Comparison of ENCODE assay signal across 12 cellular contexts in genomic region chr2:85706063-85706462, GRCh38. TPM values are rescaled to one million over a fixed set of nuclear protein-coding genes. Genes with fewer than 3 reads are reported as not detected.
DNase-seq lines count a peak whose midpoint lies in the region; ATAC-seq, FAIRE-seq and TF ChIP-seq lines count a peak whose summit lies in the region.
"Had no signal": no experiment of that assay in that cellular context is flagged by ENCODE, and none has a peak within 500 bp of the region (broad histone marks: within the 10 kb centered on the region; RNA-seq: fewer than 3 reads in every experiment).

No MANE protein-coding gene starts in this region.

- no peaks in the 10 kb centered on the region for H3K27me3 Mint-ChIP-seq in CD14-positive monocyte (ENCODE audit: low read depth in 3 of 3)

- DNase-seq in CD14-positive monocyte (ENCODE audit: low spot score) (no peak), NB4 (ENCODE audit: low read depth) (peak; percentile 40), esophagus muscularis mucosa (ENCODE audit: extremely low spot score) (no peak), spleen (no peak), midbrain (lab: John Stamatoyannopoulos, UW) (no peak), GM12892 (ENCODE audit: insufficient read length) (no peak)
- DNase-seq: COR-L47; effector CD8-positive, alpha-beta T cell; GOT3; NCI-H187 had no signal

- H3K27ac ChIP-seq in esophagus muscularis mucosa (replicated peaks in 1 of 4) (peak overlapping the region; percentile 56 to 72 (median 70)), spleen (peak overlapping the region in 7 of 8 donors; percentile 59 to 91 (median 71))

- H3K4me3 ChIP-seq in NB4 (ENCODE audit: low read depth, low read length) (no peak overlapping the region), esophagus muscularis mucosa (no peak overlapping the region), spleen (peak overlapping the region in 1 of 8 donors; percentile 4)

- peaks cover 3 to 5% of the 10 kb centered on the region in 2 donors for H3K36me3 Mint-ChIP-seq in CD14-positive monocyte

- FAIRE-seq in GM12892 (lab: Jason Lieb, UNC), result no peak

- H3K9me3 Mint-ChIP-seq in CD14-positive monocyte, result peaks cover 0 to 4% (median 2%) of the 10 kb centered on the region in 7 donors

- WGBS in esophagus muscularis mucosa, result 82% methylated on average over 5 of the region's 6 CpGs
- 65 to 81% (median 71%) methylated on average over 6 of the region's 6 CpGs for WGBS in spleen, 5 donors

- intact Hi-C loops in CD14-positive monocyte (cut with micrococcal nuclease) (loop anchor here in 1 of 2 donors (5.0 kb wide), 1 partner anchor 34 kb away; no protein-coding TSS in a partner anchor), esophagus muscularis mucosa (cut with DNase I) (loop anchor here (2.0 to 5.0 kb wide), 2 partner anchors 27 to 69 kb away; no protein-coding TSS in a partner anchor), spleen (cut with DNase I; ENCODE audit: low total_unique reads) (loop anchor here (5.0 kb wide), 1 partner anchor 69 kb away; no protein-coding TSS in a partner anchor)

- H3K27ac Mint-ChIP-seq in CD14-positive monocyte, result peak overlapping the region; percentile 97 to 100 (median 99)

- H3K9me3 ChIP-seq in esophagus muscularis mucosa (no peaks in the 10 kb centered on the region), spleen (no peaks in the 10 kb centered on the region)

- peak overlapping the region in 1 of 2 donors; percentile 21 for H3K4me3 Mint-ChIP-seq in CD14-positive monocyte

- no peak for ATAC-seq in GM19328 (IDR thresholded peaks at IDR 0.05; ENCODE audit: unreplicated experiment)

- no peak for TF ChIP-seq EP300 in esophagus muscularis mucosa (IDR thresholded peaks at IDR 0.05)

- TF ChIP-seq CTCF in CD14-positive monocyte (IDR thresholded peaks at IDR 0.05), result no peak
- no peak for TF ChIP-seq CTCF in NB4 (IDR thresholded peaks at IDR 0.05; ENCODE audit: low read depth, low read length)
- TF ChIP-seq CTCF in esophagus muscularis mucosa (IDR thresholded peaks at IDR 0.05), result no peak
- no peak for TF ChIP-seq CTCF in spleen (IDR thresholded peaks at IDR 0.05 in 8 of 11, conservative IDR thresholded peaks at IDR 0.05 in 3 of 11)

- H3K27me3 ChIP-seq in esophagus muscularis mucosa, result no peaks in the 10 kb centered on the region
- H3K27me3 ChIP-seq in spleen (replicated peaks in 1 of 7), result peaks cover 0 to 17% (median 0%) of the 10 kb centered on the region in 7 donors

- TF ChIP-seq POLR2A in NB4 (IDR thresholded peaks at IDR 0.05; ENCODE audit: extremely low read depth, insufficient read length) (no peak), esophagus muscularis mucosa (IDR thresholded peaks at IDR 0.05; ENCODE audit: low read depth) (no peak), spleen (IDR thresholded peaks at IDR 0.05) (no peak), GM12892 (IDR thresholded peaks at IDR 0.05; ENCODE audit: low read depth, low read length) (no peak)

- H3K4me1 Mint-ChIP-seq in CD14-positive monocyte, result peaks cover 88% of the 10 kb centered on the region

- peaks cover 39 to 59% (median 51%) of the 10 kb centered on the region in 4 donors for H3K4me1 ChIP-seq in esophagus muscularis mucosa
- H3K4me1 ChIP-seq in spleen, result peaks cover 12 to 88% (median 67%) of the 10 kb centered on the region in 6 donors

- H3K36me3 ChIP-seq in esophagus muscularis mucosa (no peaks in the 10 kb centered on the region), spleen (no peaks in the 10 kb centered on the region)

RNA-seq across cellular contexts. Expression of gene GNLY, which starts 11.9 kb away (rescaled TPM):
- 10 to 100 TPM; 11.1 to 13.2 TPM for polyA plus RNA-seq in CD14-positive monocyte
- total RNA-seq in esophagus muscularis mucosa, result 1 to 10 TPM in 3 of 4 donors, under 1 TPM in 1; 0.84 to 3.5 (median 2.0) TPM
- total RNA-seq in spleen, result 10 to 100 TPM; 17.4 to 87.8 (median 42.6) TPM
- polyA plus RNA-seq in spleen, result 10 to 100 TPM; 13.1 to 38.9 (median 31.5) TPM
- not detected for polyA plus RNA-seq in GM12892 (2012; ENCODE audit: missing spikeins)

RNA-seq across cellular contexts. Expression of gene SFTPB, which starts 38.1 kb away (rescaled TPM):
- polyA plus RNA-seq in CD14-positive monocyte (under 1 TPM in 1 of 2 donors, not detected in 1; 0.18 TPM), spleen (1 to 10 TPM in 2 of 3 donors, under 1 TPM in 1; 0.59 to 4.0 (median 2.1) TPM)
- total RNA-seq in esophagus muscularis mucosa (100 to 1,000 TPM in 1 of 4 donors, 10 to 100 TPM in 2, not detected in 1; 25.3 to 119 (median 26.6) TPM), spleen (1 to 10 TPM in 1 of 7 donors, not detected in 6; 1.9 TPM)
- polyA plus RNA-seq in GM12892 (2012; ENCODE audit: missing spikeins), result not detected
- total RNA-seq: mononuclear cell had no signal

RNA-seq across cellular contexts. Expression of gene ATOH8, which starts 47.7 kb away (rescaled TPM):
- polyA plus RNA-seq in CD14-positive monocyte, result 1 to 10 TPM; 2.0 to 2.1 TPM
- total RNA-seq in esophagus muscularis mucosa, result 100 to 1,000 TPM in 1 of 4 donors, 10 to 100 TPM in 3; 41.1 to 124 (median 62.5) TPM
- total RNA-seq in spleen, result 10 to 100 TPM in 6 of 7 donors, 1 to 10 TPM in 1; 6.4 to 53.0 (median 18.6) TPM
- polyA plus RNA-seq in spleen, result 10 to 100 TPM in 1 of 3 donors, 1 to 10 TPM in 2; 7.2 to 17.6 (median 9.4) TPM
- polyA plus RNA-seq in GM12892 (2012; ENCODE audit: missing spikeins), result not detected

Comparison
In these comparisons a context has a peak if more than half of its experiments do, and no peak if none do; other contexts are left out.
1. RNA of gene GNLY, which starts 11.9 kb away (total RNA-seq): 17.4 to 87.8 TPM in spleen; 0.84 to 3.5 TPM in esophagus muscularis mucosa; every median in the first group is over 4 times any median in the second.